Comparison of ENCODE assay signal across 9 cellular contexts in the genomic region with DNA sequence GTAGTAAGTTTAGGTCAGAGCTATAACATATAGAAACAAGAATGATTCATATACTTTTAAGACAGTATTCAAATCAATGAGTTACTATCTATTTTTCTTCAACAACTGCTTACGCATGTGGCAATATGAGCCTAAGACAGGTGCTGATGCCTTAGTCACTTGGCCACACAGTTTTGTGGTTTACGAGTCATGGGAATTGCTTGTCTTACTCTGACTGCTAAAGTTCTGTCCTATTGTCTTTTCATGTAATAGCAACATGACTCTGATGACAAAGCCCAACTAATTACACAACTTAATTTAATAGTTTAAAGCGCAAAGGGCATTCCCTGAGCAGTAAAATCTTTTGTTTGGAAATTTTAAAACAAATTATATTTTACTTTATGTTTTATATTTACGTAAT.
DNase-seq lines count a peak whose midpoint lies in the region; ATAC-seq and TF ChIP-seq lines count a peak whose summit lies in the region.
"Had no signal": no experiment of that assay in that cellular context is flagged by ENCODE, and none has a peak within 500 bp of the region (broad histone marks: within the 10 kb centered on the region; RNA-seq: fewer than 3 reads in every experiment).

No MANE protein-coding gene starts in this region.

- in situ Hi-C loops in gastrocnemius medialis (cut with MboI; ENCODE audit: low sequenced_read_pairs in 4 of 4) = no loop called here

- DNase-seq in NOMO-1 (lab: John Stamatoyannopoulos, UW; ENCODE audit: unreplicated experiment in 2 of 2) (peak; percentile 23 to 62), NOMO-1 treated with dmso at 0.1 percent for 144 hours (lab: John Stamatoyannopoulos, UW; ENCODE audit: unreplicated experiment) (no peak), adipocyte (ENCODE audit: low read depth) (peak; percentile 55), gastrocnemius medialis (peak; percentile 47 to 55), sciatic nerve (ENCODE audit: low spot score) (no peak), suprapubic skin (ENCODE audit: low spot score in 2 of 2) (no peak), NCI-H2227 (lab: John Stamatoyannopoulos, UW; ENCODE audit: unreplicated experiment) (no peak)

- peak overlapping the region in 3 of 4 donors; percentile 63 to 70 (median 66) for H3K27ac ChIP-seq in gastrocnemius medialis
- no peak overlapping the region for H3K27ac ChIP-seq in suprapubic skin
- H3K27ac ChIP-seq: BLaER1 had no signal

- no peak overlapping the region for H3K9ac ChIP-seq in adipocyte (ENCODE audit: low read length)
- H3K9ac ChIP-seq: BLaER1 had no signal

- ATAC-seq in HG03469 (IDR thresholded peaks at IDR 0.05; ENCODE audit: unreplicated experiment) = peak; percentile 46
- ATAC-seq in gastrocnemius medialis = peak; percentile 94 to 98
- ATAC-seq in sciatic nerve = no peak

- WGBS in suprapubic skin = 67% methylated on average over 4 of the region's 4 CpGs

- intact Hi-C loops in gastrocnemius medialis (cut with DNase I; ENCODE audit: low total_unique reads) = loop anchor here (5.0 kb wide), 1 partner anchor 112 kb away; no protein-coding TSS in a partner anchor
- intact Hi-C loops in sciatic nerve (cut with DNase I) = no loop called here

- H3K4me3 ChIP-seq in adipocyte (ENCODE audit: low read length) (no peak overlapping the region), gastrocnemius medialis (no peak overlapping the region), suprapubic skin (no peak overlapping the region)
- H3K4me3 ChIP-seq: BLaER1 had no signal

- no peaks in the 10 kb centered on the region for H3K27me3 ChIP-seq in adipocyte (replicated peaks; ENCODE audit: control insufficient read depth, insufficient read depth, low read length)
- no peaks in the 10 kb centered on the region for H3K27me3 ChIP-seq in gastrocnemius medialis
- no peaks in the 10 kb centered on the region for H3K27me3 ChIP-seq in suprapubic skin
- H3K27me3 ChIP-seq: BLaER1 had no signal

- H3K36me3 ChIP-seq in adipocyte (ENCODE audit: control insufficient read depth, insufficient read depth, low read length, severe bottlenecking) (no peaks in the 10 kb centered on the region), gastrocnemius medialis (no peaks in the 10 kb centered on the region), suprapubic skin (no peaks in the 10 kb centered on the region)
- H3K36me3 ChIP-seq: BLaER1 had no signal

- H3K4me1 ChIP-seq in adipocyte (ENCODE audit: control insufficient read depth, insufficient read depth, low read length) = peaks cover 18% of the 10 kb centered on the region
- H3K4me1 ChIP-seq in gastrocnemius medialis = peaks cover 4 to 11% of the 10 kb centered on the region in 2 donors
- no peaks in the 10 kb centered on the region for H3K4me1 ChIP-seq in suprapubic skin
- H3K4me1 ChIP-seq: BLaER1 had no signal

- TF ChIP-seq EP300 in suprapubic skin (IDR thresholded peaks at IDR 0.05) = no peak

- TF ChIP-seq POLR2A in gastrocnemius medialis (IDR thresholded peaks at IDR 0.05) (no peak), suprapubic skin (IDR thresholded peaks at IDR 0.05) (no peak)

- H3K9me3 ChIP-seq in adipocyte (ENCODE audit: control insufficient read depth, low read length) (no peaks in the 10 kb centered on the region), gastrocnemius medialis (no peaks in the 10 kb centered on the region), suprapubic skin (no peaks in the 10 kb centered on the region)
- H3K9me3 ChIP-seq: BLaER1 had no signal

- TF ChIP-seq CTCF in gastrocnemius medialis (IDR thresholded peaks at IDR 0.05 in 4 of 5, conservative IDR thresholded peaks at IDR 0.05 in 1 of 5) = no peak
- no peak for TF ChIP-seq CTCF in suprapubic skin (IDR thresholded peaks at IDR 0.05)

Comparison
In these comparisons a context has a peak if more than half of its experiments do, and no peak if none do; other contexts are left out.
1. DNase-seq: peak in NOMO-1 (2 of 2), adipocyte (single experiment) and gastrocnemius medialis (2 of 2); none in NOMO-1 treated with dmso at 0.1 percent for 144 hours (single experiment), sciatic nerve (single experiment), suprapubic skin (0 of 2) and NCI-H2227 (single experiment).